Comparison of ENCODE assay signal across 24 cellular contexts in genomic region chr7:138307633-138308032, GRCh38.
A peak's percentile ranks its signal among the peaks of the same experiment; 100 is the strongest.
DNase-seq lines count a peak whose midpoint lies in the region; ATAC-seq, FAIRE-seq and TF ChIP-seq lines count a peak whose summit lies in the region.
"Had no signal": no experiment of that assay in that cellular context is flagged by ENCODE, and none has a peak within 500 bp of the region (broad histone marks: within the 10 kb centered on the region; RNA-seq: fewer than 3 reads in every experiment).

No MANE protein-coding gene starts in this region.

- H3K27me3 ChIP-seq in GM23338 (ENCODE audit: insufficient read depth) (no peaks in the 10 kb centered on the region), K562 (ENCODE audit: control insufficient read depth in 2 of 2, insufficient read depth in 2 of 2, low read length in 2 of 2) (no peaks in the 10 kb centered on the region)
- no peaks in the 10 kb centered on the region for H3K27me3 ChIP-seq in CD8-positive, alpha-beta T cell (ENCODE audit: insufficient read depth, low read length)
- H3K27me3 ChIP-seq: BE2C, BLaER1 had no signal

- H3K36me3 Mint-ChIP-seq in GM23338 (ENCODE audit: low read depth) (peaks cover 13% of the 10 kb centered on the region; the same call in 2 of the 3 replicates), nephron progenitor cell (ENCODE audit: low read depth) (no peaks in the 10 kb centered on the region), progenitor cell of endocrine pancreas (ENCODE audit: insufficient read depth) (peaks cover 3% of the 10 kb centered on the region)
- H3K36me3 Mint-ChIP-seq in activated CD8-positive, alpha-beta T cell treated with anti-CD3 and anti-CD28 coated beads for 36 hours (ENCODE audit: low read depth): no peaks in the 10 kb centered on the region
- H3K36me3 Mint-ChIP-seq in CD8-positive, alpha-beta T cell: no peaks in the 10 kb centered on the region
- H3K36me3 Mint-ChIP-seq: CD14-positive monocyte; CD4-positive, alpha-beta memory T cell; CD4-positive, CD25-positive, alpha-beta regulatory T cell had no signal

- no peaks in the 10 kb centered on the region for H3K9me2 ChIP-seq in GM23338 (ENCODE audit: insufficient read depth)

- H3K36me3 ChIP-seq in GM23338 (ENCODE audit: insufficient read depth) (no peaks in the 10 kb centered on the region; the same call in 1 of the 2 replicates), K562 (ENCODE audit: control insufficient read depth, insufficient read depth, low read length) (no peaks in the 10 kb centered on the region)
- no peaks in the 10 kb centered on the region for H3K36me3 ChIP-seq in CD8-positive, alpha-beta T cell (ENCODE audit: insufficient read depth, low read length)
- H3K36me3 ChIP-seq: BE2C, BLaER1 had no signal

- 27% methylated on average over 3 of the region's 3 CpGs for whole genome bisulfite sequencing in K562 (ENCODE audit: insufficient coverage, low coverage, missing lambda C conversion rate)

- no peak for TF ChIP-seq CTCF in GM23338 (conservative IDR thresholded peaks at IDR 0.05; ENCODE audit: low read depth in 2 of 2)
- TF ChIP-seq CTCF in K562 (IDR thresholded peaks at IDR 0.05 in 2 of 3, conservative IDR thresholded peaks at IDR 0.05 in 1 of 3; ENCODE audit: insufficient read depth in 2 of 3, low read depth in 1 of 3, low read length in 3 of 3): no peak
- TF ChIP-seq CTCF in nephron progenitor cell (IDR thresholded peaks at IDR 0.05): no peak
- TF ChIP-seq CTCF in progenitor cell of endocrine pancreas (IDR thresholded peaks at IDR 0.05; ENCODE audit: unreplicated experiment): no peak
- TF ChIP-seq CTCF in activated CD8-positive, alpha-beta T cell treated with anti-CD3 and anti-CD28 coated beads for 36 hours (IDR thresholded peaks at IDR 0.05): no peak
- TF ChIP-seq CTCF in CD8-positive, alpha-beta T cell (IDR thresholded peaks at IDR 0.05): no peak

- H3K27me3 Mint-ChIP-seq in GM23338 (ENCODE audit: insufficient read depth, low read depth, poor library complexity) (no peaks in the 10 kb centered on the region), nephron progenitor cell (ENCODE audit: low read depth, poor library complexity) (peaks cover 8% of the 10 kb centered on the region), progenitor cell of endocrine pancreas (no peaks in the 10 kb centered on the region)
- H3K27me3 Mint-ChIP-seq in activated CD8-positive, alpha-beta T cell treated with anti-CD3 and anti-CD28 coated beads for 36 hours: no peaks in the 10 kb centered on the region
- H3K27me3 Mint-ChIP-seq in CD8-positive, alpha-beta T cell (ENCODE audit: low read depth): no peaks in the 10 kb centered on the region
- H3K27me3 Mint-ChIP-seq: CD4-positive, alpha-beta memory T cell; CD4-positive, CD25-positive, alpha-beta regulatory T cell had no signal

- H3K79me2 ChIP-seq in GM23338 (replicated peaks; ENCODE audit: insufficient read depth) (no peaks in the 10 kb centered on the region), K562 (ENCODE audit: control insufficient read depth, insufficient read depth, low read length) (no peaks in the 10 kb centered on the region)

- H3K4me3 Mint-ChIP-seq in GM23338: no peak overlapping the region
- H3K4me3 Mint-ChIP-seq in nephron progenitor cell: no peak overlapping the region
- H3K4me3 Mint-ChIP-seq in progenitor cell of endocrine pancreas (ENCODE audit: low read depth): no peak overlapping the region
- H3K4me3 Mint-ChIP-seq in activated CD8-positive, alpha-beta T cell treated with anti-CD3 and anti-CD28 coated beads for 36 hours: no peak overlapping the region
- H3K4me3 Mint-ChIP-seq in CD8-positive, alpha-beta T cell: no peak overlapping the region
- H3K4me3 Mint-ChIP-seq: CD14-positive monocyte; CD4-positive, alpha-beta memory T cell; CD4-positive, CD25-positive, alpha-beta regulatory T cell had no signal

- H2AFZ ChIP-seq in GM23338: peak overlapping the region; percentile 89
- peak overlapping the region; percentile 65; the same call in 1 of the 2 replicates for H2AFZ ChIP-seq in K562 (ENCODE audit: low read depth, low read length)

- H3K9ac ChIP-seq in K562 (ENCODE audit: insufficient read depth in 1 of 2, low read depth in 2 of 2, low read length in 2 of 2): no peak overlapping the region
- H3K9ac ChIP-seq: BLaER1 had no signal

- H3K4me1 Mint-ChIP-seq in GM23338: no peaks in the 10 kb centered on the region; the same call in 2 of the 3 replicates
- H3K4me1 Mint-ChIP-seq in nephron progenitor cell: no peaks in the 10 kb centered on the region
- H3K4me1 Mint-ChIP-seq in progenitor cell of endocrine pancreas (ENCODE audit: low read depth): peaks cover 4% of the 10 kb centered on the region
- no peaks in the 10 kb centered on the region for H3K4me1 Mint-ChIP-seq in activated CD8-positive, alpha-beta T cell treated with anti-CD3 and anti-CD28 coated beads for 36 hours (ENCODE audit: low read depth)
- no peaks in the 10 kb centered on the region for H3K4me1 Mint-ChIP-seq in CD8-positive, alpha-beta T cell (ENCODE audit: low read depth)
- H3K4me1 Mint-ChIP-seq: CD4-positive, alpha-beta memory T cell; CD4-positive, CD25-positive, alpha-beta regulatory T cell had no signal

- CTCF ChIA-PET in K562 (lab: Yijun Ruan, JAX; ENCODE audit: low intra/inter-chr PET ratio): no interaction called here
- CTCF ChIA-PET in activated CD8-positive, alpha-beta T cell treated with anti-CD3 and anti-CD28 coated beads for 36 hours (lab: Charles Lee): interaction anchor here (1.0 to 1.4 kb wide), 2 partner anchors 13 to 146 kb away, joined by 3 read pairs; no protein-coding TSS in a partner anchor
- CTCF ChIA-PET in CD8-positive, alpha-beta T cell (lab: Charles Lee): no interaction called here

- H3K4me3 ChIP-seq in GM23338 (no peak overlapping the region), K562 (no peak overlapping the region)
- H3K4me3 ChIP-seq in CD8-positive, alpha-beta T cell (ENCODE audit: low read depth, low read length): no peak overlapping the region
- H3K4me3 ChIP-seq: BLaER1 had no signal

- H3K9me3 ChIP-seq in K562 (replicated peaks; ENCODE audit: control insufficient read depth, insufficient read depth, low read depth, low read length): no peaks in the 10 kb centered on the region
- no peaks in the 10 kb centered on the region for H3K9me3 ChIP-seq in CD8-positive, alpha-beta T cell (ENCODE audit: low read length)
- H3K9me3 ChIP-seq: BE2C, BLaER1 had no signal

- BruUV-seq in K562 (replicated peaks; lab: Mats Ljungman, UMichigan): no TSS peak

- in situ Hi-C loops in K562 (cut with MboI): no loop called here

- ATAC-seq in GM23338 (no peak), K562 (peak; percentile 31; the same call in 1 of the 3 replicates), HG02623 (IDR thresholded peaks at IDR 0.05; ENCODE audit: unreplicated experiment) (no peak)
- no peak for ATAC-seq in activated CD8-positive, alpha-beta T cell treated with anti-CD3 and anti-CD28 coated beads for 36 hours
- no peak for ATAC-seq in CD8-positive, alpha-beta T cell

- POLR2A ChIA-PET in K562 (lab: Yijun Ruan, JAX): interaction anchor here (1.1 kb wide), 1 partner anchor 13 kb away, joined by 3 read pairs; no protein-coding TSS in a partner anchor
- POLR2A ChIA-PET in activated CD8-positive, alpha-beta T cell treated with anti-CD3 and anti-CD28 coated beads for 36 hours (lab: Charles Lee): no interaction called here
- POLR2A ChIA-PET in CD8-positive, alpha-beta T cell (lab: Charles Lee): interaction anchor here (1.0 kb wide), 1 partner anchor 23 kb away, joined by 3 read pairs; no protein-coding TSS in a partner anchor

- H3K4me2 ChIP-seq in GM23338 (no peak overlapping the region), K562 (ENCODE audit: insufficient read depth, low read length) (no peak overlapping the region)
- H3K4me2 ChIP-seq: BLaER1 had no signal

- intact Hi-C loops in K562 (cut with micrococcal nuclease): no loop called here
- intact Hi-C loops in activated CD8-positive, alpha-beta T cell treated with anti-CD3 and anti-CD28 coated beads for 36 hours (cut with micrococcal nuclease): no loop called here
- intact Hi-C loops in CD8-positive, alpha-beta T cell (cut with DNase I, micrococcal nuclease): no loop called here

- no peak for TF ChIP-seq EP300 in K562 (IDR thresholded peaks at IDR 0.05; ENCODE audit: low read length)

- H3K9me3 Mint-ChIP-seq in GM23338 (peaks cover 13% of the 10 kb centered on the region; the same call in 1 of the 3 replicates), nephron progenitor cell (no peaks in the 10 kb centered on the region), progenitor cell of endocrine pancreas (ENCODE audit: low read depth) (peaks cover 6% of the 10 kb centered on the region)
- H3K9me3 Mint-ChIP-seq in activated CD8-positive, alpha-beta T cell treated with anti-CD3 and anti-CD28 coated beads for 36 hours: no peaks in the 10 kb centered on the region
- H3K9me3 Mint-ChIP-seq in CD8-positive, alpha-beta T cell: no peaks in the 10 kb centered on the region
- H3K9me3 Mint-ChIP-seq: CD4-positive, alpha-beta memory T cell had no signal

- TF ChIP-seq POLR2A in K562 (conservative IDR thresholded peaks at IDR 0.05): no peak

- no peak for FAIRE-seq in K562 (lab: Jason Lieb, UNC)
- FAIRE-seq: A204.1, D721Med, G401.6, GM12891 had no signal

- no peak overlapping the region for H3K27ac ChIP-seq in GM23338 (ENCODE audit: low read depth)
- H3K27ac ChIP-seq in K562 (ENCODE audit: extremely low read depth, low read depth, low read length): no peak overlapping the region
- H3K27ac ChIP-seq in CD8-positive, alpha-beta T cell (ENCODE audit: low read depth, low read length): no peak overlapping the region
- H3K27ac ChIP-seq: BLaER1 had no signal

- TF ChIP-seq RAD21 in K562 (CRISPR knock-in tag; conservative IDR thresholded peaks at IDR 0.05 in 1 of 2, IDR thresholded peaks at IDR 0.05 in 1 of 2): no peak

- H3K4me1 ChIP-seq in GM23338 (ENCODE audit: insufficient read depth): peaks cover 6% of the 10 kb centered on the region
- no peaks in the 10 kb centered on the region for H3K4me1 ChIP-seq in K562 (replicated peaks in 1 of 2; ENCODE audit: control insufficient read depth in 2 of 2, insufficient read depth in 2 of 2, low read length in 2 of 2)
- no peaks in the 10 kb centered on the region for H3K4me1 ChIP-seq in CD8-positive, alpha-beta T cell (ENCODE audit: insufficient read depth, low read length)
- H3K4me1 ChIP-seq: BE2C, BLaER1 had no signal

- H4K20me1 ChIP-seq in GM23338 (replicated peaks; ENCODE audit: insufficient read depth) (no peaks in the 10 kb centered on the region), K562 (replicated peaks; ENCODE audit: control insufficient read depth, insufficient read depth, low read length) (no peaks in the 10 kb centered on the region)
- H4K20me1 ChIP-seq: BLaER1 had no signal

- H3K27ac Mint-ChIP-seq in GM23338 (no peak overlapping the region), nephron progenitor cell (peak overlapping the region; percentile 32), progenitor cell of endocrine pancreas (peak overlapping the region; percentile 88)
- H3K27ac Mint-ChIP-seq in activated CD8-positive, alpha-beta T cell treated with anti-CD3 and anti-CD28 coated beads for 36 hours: no peak overlapping the region
- H3K27ac Mint-ChIP-seq in CD8-positive, alpha-beta T cell: no peak overlapping the region
- H3K27ac Mint-ChIP-seq: CD14-positive monocyte; CD4-positive, alpha-beta memory T cell; CD4-positive, CD25-positive, alpha-beta regulatory T cell had no signal

- no peak for DNase-seq in GM23338 (ENCODE audit: low spot score)
- DNase-seq in K562 (ENCODE audit: extremely low read depth in 1 of 4, low spot score in 3 of 4): no peak
- no peak for DNase-seq in nephron progenitor cell
- no peak for DNase-seq in progenitor cell of endocrine pancreas (ENCODE audit: low spot score, unreplicated experiment)
- no peak for DNase-seq in activated CD8-positive, alpha-beta T cell treated with anti-CD3 and anti-CD28 coated beads for 36 hours
- no peak for DNase-seq in CD8-positive, alpha-beta T cell
- DNase-seq in stimulated activated CD4-positive, alpha-beta T cell treated with anti-CD3 and anti-CD28 coated beads, Interleukin-1b, Interleukin-23, amount 100 ng/mL, for 48 hours: no peak
- DNase-seq: 8988T; ACHN; BE2C; C1 segment of cervical spinal cord; Caco-2; Calu3; CD4-positive, alpha-beta memory T cell; CD4-positive, CD25-positive, alpha-beta regulatory T cell; DMS79 treated with DMSO at 0.1 percent for 48 hours; GF-D8 had no signal

- no peaks in the 10 kb centered on the region for H3F3A ChIP-seq in GM23338 (replicated peaks; ENCODE audit: low read depth)

- H3K9me1 ChIP-seq in K562 (ENCODE audit: control insufficient read depth, insufficient read depth, low read length): no peaks in the 10 kb centered on the region

Comparison
In these comparisons a context has a peak if more than half of its experiments do, and no peak if none do; other contexts are left out.
1. H3K27ac Mint-ChIP-seq: peak in nephron progenitor cell (single experiment) and progenitor cell of endocrine pancreas (single experiment); none in GM23338 (single experiment), activated CD8-positive, alpha-beta T cell treated with anti-CD3 and anti-CD28 coated beads for 36 hours (single experiment) and CD8-positive, alpha-beta T cell (single experiment).